2 cellular contexts compared by ENCODE assay signal in the genomic region with DNA sequence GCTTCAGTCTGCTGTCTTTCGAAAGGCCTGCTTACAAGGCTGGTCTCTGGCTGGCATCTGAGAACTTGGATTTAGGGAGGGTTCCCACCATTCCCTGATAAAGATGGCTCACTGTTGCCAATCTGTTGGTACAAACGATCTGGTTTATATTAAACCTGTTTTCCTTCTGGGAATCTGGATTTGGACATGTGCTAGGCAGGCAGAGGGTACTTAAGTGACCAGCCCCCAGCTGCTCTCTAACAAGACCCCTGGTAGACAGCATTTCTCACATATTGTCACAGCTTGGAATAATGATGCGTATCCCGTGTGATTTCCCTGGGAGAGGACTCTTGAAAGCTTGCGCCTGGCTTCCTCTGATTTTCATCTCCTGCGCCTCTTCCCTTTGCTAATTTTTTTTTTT.
TF ChIP-seq lines count a peak whose summit lies in the region.

No MANE protein-coding gene starts in this region.

TF ChIP-seq in SK-N-SH, 30 proteins besides CTCF, POLR2A, EP300 and RAD21:
- TF ChIP-seq YY1 (IDR thresholded peaks at IDR 0.05; ENCODE audit: low read depth) (no peak), MXI1 (IDR thresholded peaks at IDR 0.05; ENCODE audit: low read depth, low read length) (peak; percentile 76; the same call in 1 of the 2 replicates), CHD2 (IDR thresholded peaks at IDR 0.05; ENCODE audit: low read length, partially characterized antibody) (peak; percentile 57), GATA2 (CRISPR knock-in tag; IDR thresholded peaks at IDR 0.05) (peak; percentile 36; the same call in 1 of the 2 replicates)

TF ChIP-seq in SK-N-SH treated with all-trans-retinoic acid at 6 μM for 48 hours, 23 proteins besides CTCF, POLR2A, EP300 and RAD21:
- TF ChIP-seq, protein P1, sequence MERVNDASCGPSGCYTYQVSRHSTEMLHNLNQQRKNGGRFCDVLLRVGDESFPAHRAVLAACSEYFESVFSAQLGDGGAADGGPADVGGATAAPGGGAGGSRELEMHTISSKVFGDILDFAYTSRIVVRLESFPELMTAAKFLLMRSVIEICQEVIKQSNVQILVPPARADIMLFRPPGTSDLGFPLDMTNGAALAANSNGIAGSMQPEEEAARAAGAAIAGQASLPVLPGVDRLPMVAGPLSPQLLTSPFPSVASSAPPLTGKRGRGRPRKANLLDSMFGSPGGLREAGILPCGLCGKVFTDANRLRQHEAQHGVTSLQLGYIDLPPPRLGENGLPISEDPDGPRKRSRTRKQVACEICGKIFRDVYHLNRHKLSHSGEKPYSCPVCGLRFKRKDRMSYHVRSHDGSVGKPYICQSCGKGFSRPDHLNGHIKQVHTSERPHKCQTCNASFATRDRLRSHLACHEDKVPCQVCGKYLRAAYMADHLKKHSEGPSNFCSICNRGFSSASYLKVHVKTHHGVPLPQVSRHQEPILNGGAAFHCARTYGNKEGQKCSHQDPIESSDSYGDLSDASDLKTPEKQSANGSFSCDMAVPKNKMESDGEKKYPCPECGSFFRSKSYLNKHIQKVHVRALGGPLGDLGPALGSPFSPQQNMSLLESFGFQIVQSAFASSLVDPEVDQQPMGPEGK (CRISPR knock-in tag; IDR thresholded peaks at IDR 0.05; ENCODE audit: borderline replicate concordance) = no peak
- TF ChIP-seq ZC3H10 (CRISPR knock-in tag; IDR thresholded peaks at IDR 0.05) (no peak), ZFP30 (CRISPR knock-in tag; IDR thresholded peaks at IDR 0.05) (no peak), CSDC2 (CRISPR knock-in tag; IDR thresholded peaks at IDR 0.05) (no peak), GLIS3 (CRISPR knock-in tag; IDR thresholded peaks at IDR 0.05) (no peak), ZNF8 (CRISPR knock-in tag; IDR thresholded peaks at IDR 0.05) (no peak), TCF4 (CRISPR knock-in tag; IDR thresholded peaks at IDR 0.05; ENCODE audit: borderline replicate concordance) (no peak; the same call in 1 of the 2 replicates), RARB (CRISPR knock-in tag; IDR thresholded peaks at IDR 0.05) (no peak), TOX (CRISPR knock-in tag; IDR thresholded peaks at IDR 0.05; ENCODE audit: borderline replicate concordance) (no peak), SNAI2 (CRISPR knock-in tag; IDR thresholded peaks at IDR 0.05) (no peak), ZFP3 (CRISPR knock-in tag; IDR thresholded peaks at IDR 0.05) (no peak), PPARA (CRISPR knock-in tag; IDR thresholded peaks at IDR 0.05; ENCODE audit: borderline replicate concordance) (no peak), ZNF70 (CRISPR knock-in tag; IDR thresholded peaks at IDR 0.05) (no peak)
- TF ChIP-seq, protein P2, sequence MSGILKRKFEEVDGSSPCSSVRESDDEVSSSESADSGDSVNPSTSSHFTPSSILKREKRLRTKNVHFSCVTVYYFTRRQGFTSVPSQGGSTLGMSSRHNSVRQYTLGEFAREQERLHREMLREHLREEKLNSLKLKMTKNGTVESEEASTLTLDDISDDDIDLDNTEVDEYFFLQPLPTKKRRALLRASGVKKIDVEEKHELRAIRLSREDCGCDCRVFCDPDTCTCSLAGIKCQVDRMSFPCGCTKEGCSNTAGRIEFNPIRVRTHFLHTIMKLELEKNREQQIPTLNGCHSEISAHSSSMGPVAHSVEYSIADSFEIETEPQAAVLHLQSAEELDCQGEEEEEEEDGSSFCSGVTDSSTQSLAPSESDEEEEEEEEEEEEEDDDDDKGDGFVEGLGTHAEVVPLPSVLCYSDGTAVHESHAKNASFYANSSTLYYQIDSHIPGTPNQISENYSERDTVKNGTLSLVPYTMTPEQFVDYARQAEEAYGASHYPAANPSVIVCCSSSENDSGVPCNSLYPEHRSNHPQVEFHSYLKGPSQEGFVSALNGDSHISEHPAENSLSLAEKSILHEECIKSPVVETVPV (CRISPR knock-in tag; IDR thresholded peaks at IDR 0.05) = no peak
- TF ChIP-seq, protein P3, sequence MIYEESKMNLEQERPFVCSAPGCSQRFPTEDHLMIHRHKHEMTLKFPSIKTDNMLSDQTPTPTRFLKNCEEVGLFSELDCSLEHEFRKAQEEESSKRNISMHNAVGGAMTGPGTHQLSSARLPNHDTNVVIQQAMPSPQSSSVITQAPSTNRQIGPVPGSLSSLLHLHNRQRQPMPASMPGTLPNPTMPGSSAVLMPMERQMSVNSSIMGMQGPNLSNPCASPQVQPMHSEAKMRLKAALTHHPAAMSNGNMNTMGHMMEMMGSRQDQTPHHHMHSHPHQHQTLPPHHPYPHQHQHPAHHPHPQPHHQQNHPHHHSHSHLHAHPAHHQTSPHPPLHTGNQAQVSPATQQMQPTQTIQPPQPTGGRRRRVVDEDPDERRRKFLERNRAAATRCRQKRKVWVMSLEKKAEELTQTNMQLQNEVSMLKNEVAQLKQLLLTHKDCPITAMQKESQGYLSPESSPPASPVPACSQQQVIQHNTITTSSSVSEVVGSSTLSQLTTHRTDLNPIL (CRISPR knock-in tag; IDR thresholded peaks at IDR 0.05; ENCODE audit: low read depth) = no peak
- TF ChIP-seq, protein P4, sequence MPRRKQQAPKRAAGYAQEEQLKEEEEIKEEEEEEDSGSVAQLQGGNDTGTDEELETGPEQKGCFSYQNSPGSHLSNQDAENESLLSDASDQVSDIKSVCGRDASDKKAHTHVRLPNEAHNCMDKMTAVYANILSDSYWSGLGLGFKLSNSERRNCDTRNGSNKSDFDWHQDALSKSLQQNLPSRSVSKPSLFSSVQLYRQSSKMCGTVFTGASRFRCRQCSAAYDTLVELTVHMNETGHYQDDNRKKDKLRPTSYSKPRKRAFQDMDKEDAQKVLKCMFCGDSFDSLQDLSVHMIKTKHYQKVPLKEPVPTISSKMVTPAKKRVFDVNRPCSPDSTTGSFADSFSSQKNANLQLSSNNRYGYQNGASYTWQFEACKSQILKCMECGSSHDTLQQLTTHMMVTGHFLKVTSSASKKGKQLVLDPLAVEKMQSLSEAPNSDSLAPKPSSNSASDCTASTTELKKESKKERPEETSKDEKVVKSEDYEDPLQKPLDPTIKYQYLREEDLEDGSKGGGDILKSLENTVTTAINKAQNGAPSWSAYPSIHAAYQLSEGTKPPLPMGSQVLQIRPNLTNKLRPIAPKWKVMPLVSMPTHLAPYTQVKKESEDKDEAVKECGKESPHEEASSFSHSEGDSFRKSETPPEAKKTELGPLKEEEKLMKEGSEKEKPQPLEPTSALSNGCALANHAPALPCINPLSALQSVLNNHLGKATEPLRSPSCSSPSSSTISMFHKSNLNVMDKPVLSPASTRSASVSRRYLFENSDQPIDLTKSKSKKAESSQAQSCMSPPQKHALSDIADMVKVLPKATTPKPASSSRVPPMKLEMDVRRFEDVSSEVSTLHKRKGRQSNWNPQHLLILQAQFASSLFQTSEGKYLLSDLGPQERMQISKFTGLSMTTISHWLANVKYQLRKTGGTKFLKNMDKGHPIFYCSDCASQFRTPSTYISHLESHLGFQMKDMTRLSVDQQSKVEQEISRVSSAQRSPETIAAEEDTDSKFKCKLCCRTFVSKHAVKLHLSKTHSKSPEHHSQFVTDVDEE (CRISPR knock-in tag; IDR thresholded peaks at IDR 0.05) = no peak
